In the genomic region with DNA sequence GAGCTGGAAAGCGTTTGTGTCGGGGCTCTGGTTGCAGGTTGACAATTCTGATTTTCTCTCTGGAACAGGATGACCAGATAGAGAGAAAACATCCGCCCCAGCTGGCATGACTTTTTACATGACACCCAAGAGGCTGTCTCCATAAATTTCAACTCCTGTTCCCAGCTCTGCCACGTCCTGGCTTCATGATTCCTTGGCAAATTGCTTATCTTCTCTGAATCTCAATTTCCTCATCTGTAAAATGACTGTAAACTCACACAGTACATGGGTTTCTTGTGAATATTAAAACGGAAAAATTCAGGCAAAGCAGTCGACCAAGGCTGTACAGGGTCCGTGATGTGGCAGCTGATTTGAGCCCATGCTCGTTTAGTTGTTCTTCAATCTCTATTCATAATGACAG, we compare ENCODE assay signal across 8 cellular contexts.
"Had no signal": no experiment of that assay in that cellular context is flagged by ENCODE, and none has a peak within 500 bp of the region (broad histone marks: within the 10 kb centered on the region; RNA-seq: fewer than 3 reads in every experiment).

No MANE protein-coding gene starts in this region.

- ATAC-seq: HCT116, HepG2 had no signal

- DNase-seq: GM23248, GOT3, H7, HFFc6 had no signal

- H3K4me1 ChIP-seq: HAP-1 had no signal

- H3K27ac ChIP-seq: GM23248, HL-60 had no signal

- H3K4me3 ChIP-seq: GM23248, HAP-1 had no signal

- H3K9ac ChIP-seq: GM23248 had no signal

- H2AFZ ChIP-seq: GM23248 had no signal

- H3K9me3 ChIP-seq: HAP-1 had no signal

- H3K36me3 ChIP-seq: HAP-1 had no signal
